In the genomic region with DNA sequence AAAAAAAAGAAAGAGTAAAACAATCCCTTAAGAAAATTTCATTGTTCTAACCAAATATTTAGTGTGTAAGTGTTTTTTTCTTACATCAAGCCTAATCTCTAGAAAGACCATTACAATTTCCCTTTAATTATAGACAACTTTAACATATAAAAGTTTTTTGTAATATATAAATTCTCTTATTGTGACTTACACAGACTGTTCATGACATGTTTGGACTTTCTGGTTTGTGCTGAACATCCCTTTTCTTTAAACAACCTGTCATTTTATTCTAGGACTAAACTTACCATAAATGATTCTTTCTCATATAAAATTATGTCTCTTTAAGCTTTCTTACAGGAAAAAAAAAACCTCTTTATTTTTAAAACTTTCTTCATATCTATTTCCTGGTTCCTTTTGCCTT, we compare ENCODE assay signal across 19 cellular contexts. TPM values are rescaled to one million over a fixed set of nuclear protein-coding genes. Genes with fewer than 3 reads are reported as not detected.
DNase-seq lines count a peak whose midpoint lies in the region; TF ChIP-seq lines count a peak whose summit lies in the region.
"Had no signal": no experiment of that assay in that cellular context is flagged by ENCODE, and none has a peak within 500 bp of the region (broad histone marks: within the 10 kb centered on the region; RNA-seq: fewer than 3 reads in every experiment).

No MANE protein-coding gene starts in this region.

- H4K20me1 ChIP-seq in GM23248 (ENCODE audit: insufficient read depth), result no peaks in the 10 kb centered on the region

- no peak overlapping the region for H3K4me3 ChIP-seq in HEK293 (ENCODE audit: low read depth, low read length)
- no peak overlapping the region for H3K4me3 ChIP-seq in GM23248
- H3K4me3 ChIP-seq in right atrium auricular region, result no peak overlapping the region
- H3K4me3 ChIP-seq: SJCRH30 had no signal

- no peaks in the 10 kb centered on the region for H3K4me1 ChIP-seq in HEK293 (ENCODE audit: control insufficient read depth, insufficient read depth, low read length)
- no peaks in the 10 kb centered on the region for H3K4me1 ChIP-seq in GM23248 (ENCODE audit: insufficient read depth)
- H3K4me1 ChIP-seq in right atrium auricular region, result no peaks in the 10 kb centered on the region
- H3K4me1 ChIP-seq: SJCRH30 had no signal

- H3K9me3 ChIP-seq in HEK293 (ENCODE audit: control insufficient read depth, insufficient read depth, low read depth, low read length), result no peaks in the 10 kb centered on the region
- no peaks in the 10 kb centered on the region for H3K9me3 ChIP-seq in GM23248 (ENCODE audit: low read depth)
- peaks cover 0 to 5% of the 10 kb centered on the region in 2 donors for H3K9me3 ChIP-seq in right atrium auricular region

- no peak overlapping the region for H2AFZ ChIP-seq in GM23248

- H3K27ac ChIP-seq in HEK293 (ENCODE audit: extremely low read depth, low read depth, low read length), result no peak overlapping the region
- H3K27ac ChIP-seq in GM23248, result no peak overlapping the region
- no peak overlapping the region for H3K27ac ChIP-seq in right atrium auricular region
- H3K27ac ChIP-seq: 22Rv1, SJCRH30 had no signal

- no peaks in the 10 kb centered on the region for H3K27me3 ChIP-seq in GM23248 (replicated peaks; ENCODE audit: insufficient read depth)
- no peaks in the 10 kb centered on the region for H3K27me3 ChIP-seq in right atrium auricular region
- H3K27me3 ChIP-seq: SJCRH30 had no signal

- no peaks in the 10 kb centered on the region for H3K9me2 ChIP-seq in GM23248 (ENCODE audit: insufficient read depth)

- POLR2A ChIA-PET in HEK293 (lab: Yijun Ruan, JAX), result no interaction called here

- TF ChIP-seq CTCF in HEK293 (tag by site-specific recombination; IDR thresholded peaks at IDR 0.05) (no peak), right atrium auricular region (IDR thresholded peaks at IDR 0.05) (no peak)

- no peaks in the 10 kb centered on the region for H3F3A ChIP-seq in GM23248 (ENCODE audit: insufficient read depth)

- DNase-seq in DMS 273 (lab: John Stamatoyannopoulos, UW; ENCODE audit: unreplicated experiment) (peak; percentile 17), DMS 273 treated with DMSO at 0.1 percent for 48 hours (lab: John Stamatoyannopoulos, UW) (no peak), OCI-M1 (lab: John Stamatoyannopoulos, UW) (peak; percentile 10), iPS DF 19.7 (ENCODE audit: low read depth, low spot score) (peak; percentile 20), GM23248 (no peak), right atrium auricular region (ENCODE audit: low spot score) (no peak), midbrain (lab: John Stamatoyannopoulos, UW) (no peak)
- DNase-seq: CD8-positive, alpha-beta T cell; HCEC 1CT; Kasumi-1; NCI-H1417; NCI-H187 treated with DMSO at 0.1 percent for 48 hours; NCI-H524; SJCRH30 had no signal

- CTCF ChIA-PET in HEK293 (lab: Yijun Ruan, JAX), result interaction anchor here (0.7 kb wide), 3 partner anchors 43 to 246 kb away, joined by 3 to 4 read pairs (median 4); no protein-coding TSS in a partner anchor

- in situ Hi-C loops in GM23248 (cut with MboI), result loop anchor here (10.0 to 25.0 kb wide), 2 partner anchors 178 to 375 kb away; partner anchors contain the start of genes CD200 and GCSAM

- H3K79me2 ChIP-seq in GM23248 (ENCODE audit: insufficient read depth), result no peaks in the 10 kb centered on the region

- H3K4me2 ChIP-seq in GM23248 (ENCODE audit: unreplicated experiment), result no peak overlapping the region

- H3K36me3 ChIP-seq in HEK293 (ENCODE audit: control insufficient read depth in 2 of 2, insufficient read depth in 1 of 2, low read length in 2 of 2) (no peaks in the 10 kb centered on the region), GM23248 (ENCODE audit: low read depth) (no peaks in the 10 kb centered on the region), right atrium auricular region (no peaks in the 10 kb centered on the region)
- H3K36me3 ChIP-seq: SJCRH30 had no signal

- H3K9ac ChIP-seq in GM23248, result no peak overlapping the region

TF ChIP-seq in HEK293, 187 proteins besides CTCF, POLR2A, EP300 and RAD21:
- peak; percentile 95 for TF ChIP-seq SETDB1 (IDR thresholded peaks at IDR 0.05; ENCODE audit: insufficient read length, low read length)
- TF ChIP-seq FEZF1 (tag by site-specific recombination; IDR thresholded peaks at IDR 0.05), result no peak

RNA-seq across cellular contexts. Expression of gene BTLA, which starts 13.0 kb away (rescaled TPM):
- not detected in 2 replicates for total RNA-seq in GM23248 (2014; rRNA removed; shearing (Covaris generic))
- 0.38 TPM in 1 of 2 replicates, not detected in the other for polyA plus RNA-seq in GM23248 (2016; fragmentation: Nextera tagmentation; extraction: Ambion mirVana)
- not detected for total RNA-seq in right atrium auricular region
- total RNA-seq: Daoy, HT1080, SJCRH30 had no signal
- polyA plus RNA-seq: BJ had no signal

RNA-seq across cellular contexts. Expression of gene ATG3, which starts 49.4 kb away (rescaled TPM):
- 44.0 and 58.6 TPM in 2 replicates for total RNA-seq in GM23248 (2014; rRNA removed; shearing (Covaris generic))
- 69.8 and 70.6 TPM in 2 replicates for polyA plus RNA-seq in GM23248 (2016; fragmentation: Nextera tagmentation; extraction: Ambion mirVana)
- 10 to 100 TPM; 28.7 to 57.5 TPM for total RNA-seq in right atrium auricular region

RNA-seq across cellular contexts. Expression of gene SLC35A5, which starts 49.5 kb away (rescaled TPM):
- total RNA-seq in GM23248 (2014; rRNA removed; shearing (Covaris generic)), result 53.0 and 56.4 TPM in 2 replicates
- polyA plus RNA-seq in GM23248 (2016; fragmentation: Nextera tagmentation; extraction: Ambion mirVana), result 48.5 and 48.6 TPM in 2 replicates
- 10 to 100 TPM; 16.4 to 16.5 TPM for total RNA-seq in right atrium auricular region

Comparison
In these comparisons a context has a peak if more than half of its experiments do, and no peak if none do; other contexts are left out.
1. DNase-seq: peak in DMS 273 (single experiment), OCI-M1 (single experiment) and iPS DF 19.7 (single experiment); none in DMS 273 treated with DMSO at 0.1 percent for 48 hours (single experiment), GM23248 (single experiment), right atrium auricular region (single experiment) and midbrain (single experiment).